Comparison of ENCODE assay signal across 17 cellular contexts in genomic region chr18:22470141-22470510, GRCh38. TPM values are rescaled to one million over a fixed set of nuclear protein-coding genes. Genes with fewer than 3 reads are reported as not detected.
DNase-seq lines count a peak whose midpoint lies in the region; ATAC-seq and TF ChIP-seq lines count a peak whose summit lies in the region.
"Had no signal": no experiment of that assay in that cellular context is flagged by ENCODE, and none has a peak within 500 bp of the region (broad histone marks: within the 10 kb centered on the region; RNA-seq: fewer than 3 reads in every experiment).

No MANE protein-coding gene starts in this region.

- no peak overlapping the region for H3K4me2 ChIP-seq in osteoblast (ENCODE audit: insufficient read depth, low read length)

- H3K27ac ChIP-seq in ACC112 (ENCODE audit: low read depth, low read length): peak overlapping the region; percentile 97; the same call in 1 of the 2 replicates
- H3K27ac ChIP-seq in RWPE1: peak overlapping the region; percentile 25; the same call in 1 of the 2 replicates
- peak overlapping the region; percentile 54 to 69 (median 62) for H3K27ac ChIP-seq in esophagus muscularis mucosa (replicated peaks in 1 of 4)
- peak overlapping the region; percentile 97 for H3K27ac ChIP-seq in osteoblast (ENCODE audit: low read depth, low read length)
- no peak overlapping the region for H3K27ac ChIP-seq in naive thymus-derived CD4-positive, alpha-beta T cell (ENCODE audit: low read depth, low read length)
- H3K27ac ChIP-seq: psoas muscle, testis had no signal

- TF ChIP-seq POLR2A in esophagus muscularis mucosa (IDR thresholded peaks at IDR 0.05; ENCODE audit: low read depth): no peak

- intact Hi-C loops in esophagus muscularis mucosa (cut with DNase I): no loop called here
- intact Hi-C loops in naive thymus-derived CD4-positive, alpha-beta T cell (cut with micrococcal nuclease): no loop called here

- CTCF ChIA-PET in RWPE1 (lab: Yijun Ruan, JAX): no interaction called here
- CTCF ChIA-PET in naive thymus-derived CD4-positive, alpha-beta T cell (lab: Charles Lee): no interaction called here

- H3K27me3 Mint-ChIP-seq in glutamatergic neuron (ENCODE audit: unreplicated experiment): peaks cover 2% of the 10 kb centered on the region
- H3K27me3 Mint-ChIP-seq in naive thymus-derived CD4-positive, alpha-beta T cell: peaks cover 0 to 11% (median 6%) of the 10 kb centered on the region in 5 donors
- H3K27me3 Mint-ChIP-seq: activated naive CD4-positive, alpha-beta T cell treated with anti-CD3 and anti-CD28 coated beads, Interleukin-2, amount 10 ng/mL, durations not matched to agents 7 days and 5 days; T-helper 17 cell had no signal

- no peaks in the 10 kb centered on the region for H3K9me3 Mint-ChIP-seq in glutamatergic neuron (ENCODE audit: unreplicated experiment)
- peaks cover 0 to 11% (median 4%) of the 10 kb centered on the region in 11 donors for H3K9me3 Mint-ChIP-seq in naive thymus-derived CD4-positive, alpha-beta T cell
- H3K9me3 Mint-ChIP-seq: activated naive CD4-positive, alpha-beta T cell treated with anti-CD3 and anti-CD28 coated beads, Interleukin-2, amount 10 ng/mL, durations not matched to agents 7 days and 5 days had no signal

- no peak overlapping the region for H3K4me3 Mint-ChIP-seq in glutamatergic neuron (ENCODE audit: unreplicated experiment)
- no peak overlapping the region for H3K4me3 Mint-ChIP-seq in naive thymus-derived CD4-positive, alpha-beta T cell
- H3K4me3 Mint-ChIP-seq: activated naive CD4-positive, alpha-beta T cell treated with anti-CD3 and anti-CD28 coated beads, Interleukin-2, amount 10 ng/mL, durations not matched to agents 7 days and 5 days; T-helper 17 cell had no signal

- TF ChIP-seq CTCF in RWPE1 (conservative IDR thresholded peaks at IDR 0.05; ENCODE audit: low read depth): no peak
- no peak for TF ChIP-seq CTCF in esophagus muscularis mucosa (IDR thresholded peaks at IDR 0.05)
- TF ChIP-seq CTCF in osteoblast (IDR thresholded peaks at IDR 0.05; ENCODE audit: extremely low read depth, low read depth, low read length): no peak
- TF ChIP-seq CTCF in glutamatergic neuron (IDR thresholded peaks at IDR 0.05; ENCODE audit: partially characterized antibody, unreplicated experiment): no peak

- H3K9me3 ChIP-seq in esophagus muscularis mucosa (no peaks in the 10 kb centered on the region), osteoblast (ENCODE audit: low read depth, low read length) (peaks cover 3% of the 10 kb centered on the region)
- H3K9me3 ChIP-seq in naive thymus-derived CD4-positive, alpha-beta T cell (ENCODE audit: control insufficient read depth in 2 of 3, low read length in 3 of 3): no peaks in the 10 kb centered on the region
- H3K9me3 ChIP-seq: psoas muscle, testis had no signal

- H3K36me3 Mint-ChIP-seq in glutamatergic neuron (ENCODE audit: unreplicated experiment): no peaks in the 10 kb centered on the region
- peaks cover 0 to 4% (median 0%) of the 10 kb centered on the region in 5 donors for H3K36me3 Mint-ChIP-seq in naive thymus-derived CD4-positive, alpha-beta T cell
- H3K36me3 Mint-ChIP-seq: activated naive CD4-positive, alpha-beta T cell treated with anti-CD3 and anti-CD28 coated beads, Interleukin-2, amount 10 ng/mL, durations not matched to agents 7 days and 5 days had no signal

- no peaks in the 10 kb centered on the region for H4K20me1 ChIP-seq in osteoblast (ENCODE audit: insufficient read depth, low read length)

- no peak for ATAC-seq in HG02798 (IDR thresholded peaks at IDR 0.05; ENCODE audit: poor library complexity, unreplicated experiment)
- no peak for ATAC-seq in naive thymus-derived CD4-positive, alpha-beta T cell
- ATAC-seq: psoas muscle, T-helper 17 cell had no signal

- 37% methylated on average over 2 of the region's 2 CpGs for WGBS in esophagus muscularis mucosa

- DNase-seq in RWPE1 (ENCODE audit: low spot score): no peak
- DNase-seq in esophagus muscularis mucosa (ENCODE audit: extremely low spot score): no peak
- DNase-seq in osteoblast (ENCODE audit: insufficient read length, low spot score, missing footprints): no peak
- no peak for DNase-seq in glutamatergic neuron
- DNase-seq in NCI-H82 treated with DMSO at 0.1 percent for 48 hours (lab: John Stamatoyannopoulos, UW; ENCODE audit: unreplicated experiment): no peak
- DNase-seq in naive thymus-derived CD4-positive, alpha-beta T cell: no peak
- DNase-seq: activated naive CD4-positive, alpha-beta T cell treated with anti-CD3 and anti-CD28 coated beads, Interleukin-2, amount 10 ng/mL, durations not matched to agents 7 days and 5 days; head of caudate nucleus; NCI-H2081; NCI-H82; psoas muscle; T-helper 17 cell; testis had no signal

- H3K27me3 ChIP-seq in ACC112 (ENCODE audit: insufficient read depth, low read length): no peaks in the 10 kb centered on the region
- H3K27me3 ChIP-seq in esophagus muscularis mucosa: no peaks in the 10 kb centered on the region
- no peaks in the 10 kb centered on the region for H3K27me3 ChIP-seq in osteoblast (ENCODE audit: insufficient read depth, low read length)
- no peaks in the 10 kb centered on the region for H3K27me3 ChIP-seq in naive thymus-derived CD4-positive, alpha-beta T cell (ENCODE audit: control insufficient read depth in 2 of 2, insufficient read depth in 2 of 2, low read length in 2 of 2)
- H3K27me3 ChIP-seq: MG63, testis had no signal

- no peak overlapping the region for H3K27ac Mint-ChIP-seq in glutamatergic neuron (ENCODE audit: unreplicated experiment)
- no peak overlapping the region for H3K27ac Mint-ChIP-seq in naive thymus-derived CD4-positive, alpha-beta T cell
- H3K27ac Mint-ChIP-seq: activated naive CD4-positive, alpha-beta T cell treated with anti-CD3 and anti-CD28 coated beads, Interleukin-2, amount 10 ng/mL, durations not matched to agents 7 days and 5 days; T-helper 17 cell had no signal

- no peaks in the 10 kb centered on the region for H3K4me1 Mint-ChIP-seq in glutamatergic neuron (ENCODE audit: low read depth, unreplicated experiment)
- H3K4me1 Mint-ChIP-seq in naive thymus-derived CD4-positive, alpha-beta T cell: peaks cover 0 to 2% (median 0%) of the 10 kb centered on the region in 7 donors
- H3K4me1 Mint-ChIP-seq: activated naive CD4-positive, alpha-beta T cell treated with anti-CD3 and anti-CD28 coated beads, Interleukin-2, amount 10 ng/mL, durations not matched to agents 7 days and 5 days; T-helper 17 cell had no signal

- POLR2A ChIA-PET in RWPE1 (lab: Yijun Ruan, JAX; ENCODE audit: low non-redundant PET): no interaction called here
- POLR2A ChIA-PET in naive thymus-derived CD4-positive, alpha-beta T cell (lab: Charles Lee): no interaction called here

- no peak for TF ChIP-seq EP300 in esophagus muscularis mucosa (IDR thresholded peaks at IDR 0.05)

- H2AFZ ChIP-seq in ACC112 (ENCODE audit: low read length, unreplicated experiment) (no peak overlapping the region), osteoblast (ENCODE audit: low read length) (no peak overlapping the region)

- 0 out of 2 replicates have a peak, but pooled peaks cover 3% of the 10 kb centered on the region for H3K36me3 ChIP-seq in ACC112 (ENCODE audit: insufficient read depth, low read length)
- H3K36me3 ChIP-seq in esophagus muscularis mucosa: no peaks in the 10 kb centered on the region
- no peaks in the 10 kb centered on the region for H3K36me3 ChIP-seq in osteoblast (ENCODE audit: insufficient read depth, low read length)
- H3K36me3 ChIP-seq in naive thymus-derived CD4-positive, alpha-beta T cell (ENCODE audit: control insufficient read depth in 2 of 3, insufficient read depth in 3 of 3, low read length in 3 of 3): no peaks in the 10 kb centered on the region

- H3K4me3 ChIP-seq in ACC112 (ENCODE audit: low read depth, low read length) (no peak overlapping the region), esophagus muscularis mucosa (no peak overlapping the region), osteoblast (ENCODE audit: insufficient read depth, low read length) (no peak overlapping the region)
- no peak overlapping the region for H3K4me3 ChIP-seq in naive thymus-derived CD4-positive, alpha-beta T cell (ENCODE audit: low read length)
- H3K4me3 ChIP-seq: MG63, psoas muscle, testis had no signal

- H3K4me1 ChIP-seq in ACC112 (ENCODE audit: control insufficient read depth, insufficient read depth, low read length, unreplicated experiment) (peaks cover 65% of the 10 kb centered on the region), esophagus muscularis mucosa (peaks cover 46 to 56% (median 53%) of the 10 kb centered on the region in 4 donors), osteoblast (ENCODE audit: insufficient read depth, low read length) (peaks cover 52% of the 10 kb centered on the region)
- peaks cover 0 to 15% of the 10 kb centered on the region in 2 donors for H3K4me1 ChIP-seq in naive thymus-derived CD4-positive, alpha-beta T cell (ENCODE audit: control insufficient read depth in 2 of 2, insufficient read depth in 2 of 2, low read length in 2 of 2)
- H3K4me1 ChIP-seq: psoas muscle had no signal

- H3K79me2 ChIP-seq in ACC112 (ENCODE audit: control insufficient read depth, insufficient read depth, low read length, unreplicated experiment) (no peaks in the 10 kb centered on the region), osteoblast (ENCODE audit: insufficient read depth, low read length) (no peaks in the 10 kb centered on the region)

RNA-seq across cellular contexts. Expression of gene CTAGE1, which starts 52.4 kb away (rescaled TPM):
- total RNA-seq in esophagus muscularis mucosa (not detected), osteoblast (under 0.01 TPM in 1 of 2 replicates, not detected in the other), glutamatergic neuron (ENCODE audit: unreplicated experiment) (not detected)
- not detected for total RNA-seq in naive thymus-derived CD4-positive, alpha-beta T cell
- polyA plus RNA-seq in naive thymus-derived CD4-positive, alpha-beta T cell: not detected
- total RNA-seq: kidney epithelial cell, psoas muscle, T-helper 17 cell had no signal
- polyA plus RNA-seq: psoas muscle had no signal
